9 cellular contexts compared by ENCODE assay signal in the genomic region with DNA sequence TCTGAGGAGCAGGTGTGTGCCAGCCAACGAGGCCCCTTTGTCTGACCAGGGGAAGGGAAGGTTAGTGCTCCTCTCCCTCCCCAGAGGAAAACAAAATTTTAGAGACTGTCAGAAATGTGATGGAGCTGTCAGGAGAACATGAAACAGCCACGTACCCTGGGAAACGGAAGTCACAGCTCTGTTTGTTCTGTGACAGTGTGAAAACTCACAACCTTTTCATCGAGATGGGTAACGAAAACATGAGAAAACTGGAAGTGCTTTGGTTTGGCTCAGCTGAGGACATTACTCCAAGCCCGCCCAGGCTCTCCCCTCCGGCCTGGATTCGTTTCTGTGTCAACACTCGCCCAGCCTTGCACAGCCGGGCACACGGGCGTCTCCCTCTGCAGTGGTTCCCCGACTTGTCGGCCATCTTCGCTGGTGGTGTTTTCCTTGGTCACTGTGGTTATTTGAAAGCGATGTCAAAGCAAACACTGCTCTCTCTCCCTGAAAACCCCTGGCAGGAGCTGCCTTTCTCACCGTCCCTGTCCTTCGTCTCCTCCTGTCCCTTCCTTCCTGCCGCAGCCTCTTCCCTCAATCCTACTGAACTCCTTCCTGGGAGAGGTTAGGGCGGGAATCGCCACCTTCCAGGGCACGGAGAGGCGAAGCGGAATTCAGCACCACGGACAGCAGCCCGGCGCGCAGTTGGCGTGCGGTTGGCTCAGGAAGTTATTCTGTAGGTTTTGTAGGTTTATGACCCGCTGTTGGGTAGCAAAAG. TPM values are rescaled to one million over a fixed set of nuclear protein-coding genes. Genes with fewer than 3 reads are reported as not detected.
DNase-seq lines count a peak whose midpoint lies in the region; ATAC-seq and TF ChIP-seq lines count a peak whose summit lies in the region.
"Had no signal": no experiment of that assay in that cellular context is flagged by ENCODE, and none has a peak within 500 bp of the region (broad histone marks: within the 10 kb centered on the region; RNA-seq: fewer than 3 reads in every experiment).

No MANE protein-coding gene starts in this region.

- peaks cover 28% of the 10 kb centered on the region for H3K27me3 Mint-ChIP-seq in activated CD8-positive, alpha-beta T cell treated with anti-CD3 and anti-CD28 coated beads for 36 hours

- H3K4me2 ChIP-seq in PC-9, result no peak overlapping the region

- no peak overlapping the region for H3K4me3 Mint-ChIP-seq in activated CD8-positive, alpha-beta T cell treated with anti-CD3 and anti-CD28 coated beads for 36 hours

- H3K9me3 Mint-ChIP-seq in activated CD8-positive, alpha-beta T cell treated with anti-CD3 and anti-CD28 coated beads for 36 hours, result no peaks in the 10 kb centered on the region

- H3K4me1 ChIP-seq in PC-9 (replicated peaks; ENCODE audit: insufficient read depth), result no peaks in the 10 kb centered on the region
- H3K4me1 ChIP-seq: parathyroid adenoma had no signal

- H3K4me3 ChIP-seq in fibroblast of the aortic adventitia (ENCODE audit: low read depth, low read length), result no peak overlapping the region
- H3K4me3 ChIP-seq in PC-9, result no peak overlapping the region

- no peaks in the 10 kb centered on the region for H4K20me1 ChIP-seq in PC-9 (ENCODE audit: insufficient read depth)

- intact Hi-C loops in activated CD8-positive, alpha-beta T cell treated with anti-CD3 and anti-CD28 coated beads for 36 hours (cut with micrococcal nuclease), result loop anchor here (10.0 kb wide), 1 partner anchor 69 kb away; no protein-coding TSS in a partner anchor
- intact Hi-C loops in PC-9 (cut with micrococcal nuclease; ENCODE audit: unreplicated experiment), result no loop called here

- no peaks in the 10 kb centered on the region for H3K79me2 ChIP-seq in PC-9 (ENCODE audit: low read depth)
- H3K79me2 ChIP-seq: parathyroid adenoma had no signal

- no peak for TF ChIP-seq EP300 in Ishikawa (IDR thresholded peaks at IDR 0.05; ENCODE audit: borderline replicate concordance)

- POLR2A ChIA-PET in activated CD8-positive, alpha-beta T cell treated with anti-CD3 and anti-CD28 coated beads for 36 hours (lab: Charles Lee), result interaction anchor here (0.7 to 0.9 kb wide), 2 partner anchors 125 to 499 kb away, joined by 3 read pairs; no protein-coding TSS in a partner anchor
- POLR2A ChIA-PET in PC-9 (lab: Charles Lee; ENCODE audit: unreplicated experiment), result interaction anchor here (0.7 kb wide), 1 partner anchor 307 kb away, joined by 7 read pairs; no protein-coding TSS in a partner anchor

- no peaks in the 10 kb centered on the region for H3K9me3 ChIP-seq in PC-9 (ENCODE audit: insufficient read depth, low read depth)

- TF ChIP-seq RAD21 in Ishikawa (IDR thresholded peaks at IDR 0.05; ENCODE audit: low read depth), result peak; percentile 11; the same call in 1 of the 2 replicates

- H3K27ac Mint-ChIP-seq in activated CD8-positive, alpha-beta T cell treated with anti-CD3 and anti-CD28 coated beads for 36 hours, result no peak overlapping the region

- CTCF ChIA-PET in activated CD8-positive, alpha-beta T cell treated with anti-CD3 and anti-CD28 coated beads for 36 hours (lab: Charles Lee), result interaction anchor here (1.1 to 2.4 kb wide), 5 partner anchors 10 to 491 kb away, joined by 3 to 21 read pairs (median 10); no protein-coding TSS in a partner anchor
- CTCF ChIA-PET in PC-9 (lab: Charles Lee), result interaction anchor here (1.1 kb wide), 1 partner anchor 479 kb away, joined by 3 read pairs; no protein-coding TSS in a partner anchor

- H3F3A ChIP-seq in PC-9 (ENCODE audit: insufficient read depth, low read depth), result peaks cover 5% of the 10 kb centered on the region; the same call in 1 of the 2 replicates

- peaks cover 35% of the 10 kb centered on the region for H3K27me3 ChIP-seq in PC-9 (ENCODE audit: insufficient read depth, low read depth)

- TF ChIP-seq CTCF in activated CD8-positive, alpha-beta T cell treated with anti-CD3 and anti-CD28 coated beads for 36 hours (IDR thresholded peaks at IDR 0.05), result no peak
- TF ChIP-seq CTCF in fibroblast of the aortic adventitia (IDR thresholded peaks at IDR 0.05; ENCODE audit: insufficient read depth, low read length) (no peak), PC-9 (conservative IDR thresholded peaks at IDR 0.05) (no peak)

- no peaks in the 10 kb centered on the region for H3K36me3 ChIP-seq in PC-9 (ENCODE audit: low read depth)

- H3K27ac ChIP-seq in PC-9, result no peak overlapping the region
- H3K27ac ChIP-seq: parathyroid adenoma had no signal

- BruUV-seq in PC-9 (replicated peaks; lab: Mats Ljungman, UMichigan), result no TSS peak

- peak; percentile 68 for DNase-seq in activated CD8-positive, alpha-beta T cell treated with anti-CD3 and anti-CD28 coated beads for 36 hours
- DNase-seq in fibroblast of the aortic adventitia (ENCODE audit: low read depth), result peak; percentile 46
- DNase-seq in stimulated activated CD8-positive, alpha-beta memory T cell treated with anti-CD3 and anti-CD28 coated beads, Interleukin-15, amount 100 ng/mL, for 1 hour (ENCODE audit: low read depth), result peak; percentile 61
- no peak for DNase-seq in NCI-H187 (lab: John Stamatoyannopoulos, UW)
- DNase-seq in PC-9, result no peak

- H2AFZ ChIP-seq in PC-9, result no peak overlapping the region
- H2AFZ ChIP-seq: parathyroid adenoma had no signal

- H3K36me3 Mint-ChIP-seq in activated CD8-positive, alpha-beta T cell treated with anti-CD3 and anti-CD28 coated beads for 36 hours (ENCODE audit: low read depth), result no peaks in the 10 kb centered on the region

- ATAC-seq in activated CD8-positive, alpha-beta T cell treated with anti-CD3 and anti-CD28 coated beads for 36 hours, result peak; percentile 69
- ATAC-seq in GM19397 (IDR thresholded peaks at IDR 0.05; ENCODE audit: unreplicated experiment) (no peak), GM18858 (IDR thresholded peaks at IDR 0.05; ENCODE audit: unreplicated experiment) (no peak)

- H3K4me1 Mint-ChIP-seq in activated CD8-positive, alpha-beta T cell treated with anti-CD3 and anti-CD28 coated beads for 36 hours (ENCODE audit: low read depth), result peaks cover 11% of the 10 kb centered on the region

- H3K9me2 ChIP-seq in PC-9 (ENCODE audit: insufficient read depth), result no peaks in the 10 kb centered on the region

TF ChIP-seq in Ishikawa, 13 proteins besides CTCF, POLR2A, EP300 and RAD21:
- TF ChIP-seq, protein P1, sequence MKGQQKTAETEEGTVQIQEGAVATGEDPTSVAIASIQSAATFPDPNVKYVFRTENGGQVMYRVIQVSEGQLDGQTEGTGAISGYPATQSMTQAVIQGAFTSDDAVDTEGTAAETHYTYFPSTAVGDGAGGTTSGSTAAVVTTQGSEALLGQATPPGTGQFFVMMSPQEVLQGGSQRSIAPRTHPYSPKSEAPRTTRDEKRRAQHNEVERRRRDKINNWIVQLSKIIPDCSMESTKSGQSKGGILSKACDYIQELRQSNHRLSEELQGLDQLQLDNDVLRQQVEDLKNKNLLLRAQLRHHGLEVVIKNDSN (IDR thresholded peaks at IDR 0.05), result no peak
- TF ChIP-seq, protein P2, sequence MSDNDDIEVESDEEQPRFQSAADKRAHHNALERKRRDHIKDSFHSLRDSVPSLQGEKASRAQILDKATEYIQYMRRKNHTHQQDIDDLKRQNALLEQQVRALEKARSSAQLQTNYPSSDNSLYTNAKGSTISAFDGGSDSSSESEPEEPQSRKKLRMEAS (IDR thresholded peaks at IDR 0.05), result peak; percentile 83
- TF ChIP-seq, protein P3, sequence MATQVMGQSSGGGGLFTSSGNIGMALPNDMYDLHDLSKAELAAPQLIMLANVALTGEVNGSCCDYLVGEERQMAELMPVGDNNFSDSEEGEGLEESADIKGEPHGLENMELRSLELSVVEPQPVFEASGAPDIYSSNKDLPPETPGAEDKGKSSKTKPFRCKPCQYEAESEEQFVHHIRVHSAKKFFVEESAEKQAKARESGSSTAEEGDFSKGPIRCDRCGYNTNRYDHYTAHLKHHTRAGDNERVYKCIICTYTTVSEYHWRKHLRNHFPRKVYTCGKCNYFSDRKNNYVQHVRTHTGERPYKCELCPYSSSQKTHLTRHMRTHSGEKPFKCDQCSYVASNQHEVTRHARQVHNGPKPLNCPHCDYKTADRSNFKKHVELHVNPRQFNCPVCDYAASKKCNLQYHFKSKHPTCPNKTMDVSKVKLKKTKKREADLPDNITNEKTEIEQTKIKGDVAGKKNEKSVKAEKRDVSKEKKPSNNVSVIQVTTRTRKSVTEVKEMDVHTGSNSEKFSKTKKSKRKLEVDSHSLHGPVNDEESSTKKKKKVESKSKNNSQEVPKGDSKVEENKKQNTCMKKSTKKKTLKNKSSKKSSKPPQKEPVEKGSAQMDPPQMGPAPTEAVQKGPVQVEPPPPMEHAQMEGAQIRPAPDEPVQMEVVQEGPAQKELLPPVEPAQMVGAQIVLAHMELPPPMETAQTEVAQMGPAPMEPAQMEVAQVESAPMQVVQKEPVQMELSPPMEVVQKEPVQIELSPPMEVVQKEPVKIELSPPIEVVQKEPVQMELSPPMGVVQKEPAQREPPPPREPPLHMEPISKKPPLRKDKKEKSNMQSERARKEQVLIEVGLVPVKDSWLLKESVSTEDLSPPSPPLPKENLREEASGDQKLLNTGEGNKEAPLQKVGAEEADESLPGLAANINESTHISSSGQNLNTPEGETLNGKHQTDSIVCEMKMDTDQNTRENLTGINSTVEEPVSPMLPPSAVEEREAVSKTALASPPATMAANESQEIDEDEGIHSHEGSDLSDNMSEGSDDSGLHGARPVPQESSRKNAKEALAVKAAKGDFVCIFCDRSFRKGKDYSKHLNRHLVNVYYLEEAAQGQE (IDR thresholded peaks at IDR 0.05; ENCODE audit: low read depth), result peak; percentile 99
- TF ChIP-seq FOXM1 (IDR thresholded peaks at IDR 0.05; ENCODE audit: borderline replicate concordance, low read depth), result no peak
- TF ChIP-seq ZBTB7A (IDR thresholded peaks at IDR 0.05; ENCODE audit: low read depth), result no peak
- TF ChIP-seq CREB1 (IDR thresholded peaks at IDR 0.05; ENCODE audit: low read depth), result no peak
- TF ChIP-seq NFIC (IDR thresholded peaks at IDR 0.05), result no peak
- TF ChIP-seq TEAD4 (IDR thresholded peaks at IDR 0.05), result peak; percentile 53

RNA-seq across cellular contexts. Expression of a gene that starts 12.9 kb away (rescaled TPM):
- 10 to 100 TPM; 68.5 to 71.7 TPM for total RNA-seq in activated CD8-positive, alpha-beta T cell treated with anti-CD3 and anti-CD28 coated beads for 36 hours
- total RNA-seq in fibroblast of the aortic adventitia (ENCODE audit: low replicate concordance), result 39.6 and 108 TPM in 2 replicates
- 60.7 and 94.3 TPM in 2 replicates for total RNA-seq in PC-9 (2021)

RNA-seq across cellular contexts. Expression of a gene that starts 25.1 kb away (rescaled TPM):
- under 1 TPM; 0.07 to 0.09 TPM for total RNA-seq in activated CD8-positive, alpha-beta T cell treated with anti-CD3 and anti-CD28 coated beads for 36 hours
- under 0.01 and 0.08 TPM in 2 replicates for total RNA-seq in fibroblast of the aortic adventitia (ENCODE audit: low replicate concordance)
- 2.5 and 2.8 TPM in 2 replicates for total RNA-seq in PC-9 (2021)

RNA-seq across cellular contexts. Expression of a gene that starts 25.1 kb away (rescaled TPM):
- total RNA-seq in activated CD8-positive, alpha-beta T cell treated with anti-CD3 and anti-CD28 coated beads for 36 hours, result 100 to 1,000 TPM; 518 to 536 TPM
- 259 and 946 TPM in 2 replicates for total RNA-seq in fibroblast of the aortic adventitia (ENCODE audit: low replicate concordance)
- total RNA-seq in PC-9 (2021), result 488 and 588 TPM in 2 replicates

RNA-seq across cellular contexts. Expression of a gene that starts 43.4 kb away (rescaled TPM):
- 10 to 100 TPM; 48.2 to 51.1 TPM for total RNA-seq in activated CD8-positive, alpha-beta T cell treated with anti-CD3 and anti-CD28 coated beads for 36 hours
- 24.0 and 27.7 TPM in 2 replicates for total RNA-seq in fibroblast of the aortic adventitia (ENCODE audit: low replicate concordance)
- 36.9 TPM in 2 replicates for total RNA-seq in PC-9 (2021)

Comparison
In these comparisons a context has a peak if more than half of its experiments do, and no peak if none do; other contexts are left out.
1. DNase-seq: peak in activated CD8-positive, alpha-beta T cell treated with anti-CD3 and anti-CD28 coated beads for 36 hours (single experiment), fibroblast of the aortic adventitia (single experiment) and stimulated activated CD8-positive, alpha-beta memory T cell treated with anti-CD3 and anti-CD28 coated beads, Interleukin-15, amount 100 ng/mL, for 1 hour (single experiment); none in NCI-H187 (0 of 2) and PC-9 (0 of 2).